In the genomic region with DNA sequence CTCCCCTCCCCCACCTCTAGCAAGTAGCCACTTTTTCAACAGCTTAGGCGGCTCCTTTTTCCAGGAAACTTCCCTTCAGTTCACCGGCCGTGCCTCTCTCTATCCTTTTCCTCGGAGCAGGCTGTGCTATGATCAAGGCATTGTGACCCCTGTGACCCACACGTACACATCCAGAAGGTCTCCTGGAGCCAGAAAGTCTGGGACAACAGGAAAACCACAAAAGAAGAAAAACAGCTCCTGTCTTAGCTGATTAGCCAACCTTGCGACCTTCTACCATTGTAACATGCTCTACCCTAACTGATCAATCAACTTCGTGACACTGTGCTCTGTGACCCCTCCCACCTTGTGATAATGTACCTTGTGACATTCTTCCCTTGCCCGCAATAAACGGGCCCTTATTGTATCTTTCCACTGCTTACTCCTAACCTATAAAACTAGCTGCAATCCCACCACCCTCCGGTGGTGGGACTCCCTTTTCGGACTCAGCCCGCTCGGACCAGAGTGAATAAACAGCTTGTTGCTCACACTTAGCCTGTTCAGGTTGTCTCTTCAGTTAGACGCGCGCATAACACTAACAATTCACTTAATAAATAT, we compare ENCODE assay signal across 1 cellular context.
TF ChIP-seq lines count a peak whose summit lies in the region.

No MANE protein-coding gene starts in this region.

TF ChIP-seq in HepG2, 621 proteins besides CTCF, POLR2A, EP300 and RAD21 (continued from another document and continues in another):
- TF ChIP-seq, protein P1, sequence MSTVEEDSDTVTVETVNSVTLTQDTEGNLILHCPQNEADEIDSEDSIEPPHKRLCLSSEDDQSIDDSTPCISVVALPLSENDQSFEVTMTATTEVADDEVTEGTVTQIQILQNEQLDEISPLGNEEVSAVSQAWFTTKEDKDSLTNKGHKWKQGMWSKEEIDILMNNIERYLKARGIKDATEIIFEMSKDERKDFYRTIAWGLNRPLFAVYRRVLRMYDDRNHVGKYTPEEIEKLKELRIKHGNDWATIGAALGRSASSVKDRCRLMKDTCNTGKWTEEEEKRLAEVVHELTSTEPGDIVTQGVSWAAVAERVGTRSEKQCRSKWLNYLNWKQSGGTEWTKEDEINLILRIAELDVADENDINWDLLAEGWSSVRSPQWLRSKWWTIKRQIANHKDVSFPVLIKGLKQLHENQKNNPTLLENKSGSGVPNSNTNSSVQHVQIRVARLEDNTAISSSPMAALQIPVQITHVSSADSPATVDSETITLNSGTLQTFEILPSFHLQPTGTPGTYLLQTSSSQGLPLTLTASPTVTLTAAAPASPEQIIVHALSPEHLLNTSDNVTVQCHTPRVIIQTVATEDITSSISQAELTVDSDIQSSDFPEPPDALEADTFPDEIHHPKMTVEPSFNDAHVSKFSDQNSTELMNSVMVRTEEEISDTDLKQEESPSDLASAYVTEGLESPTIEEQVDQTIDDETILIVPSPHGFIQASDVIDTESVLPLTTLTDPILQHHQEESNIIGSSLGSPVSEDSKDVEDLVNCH (CRISPR knock-in tag; IDR thresholded peaks at IDR 0.05): no peak
- TF ChIP-seq, protein P2, sequence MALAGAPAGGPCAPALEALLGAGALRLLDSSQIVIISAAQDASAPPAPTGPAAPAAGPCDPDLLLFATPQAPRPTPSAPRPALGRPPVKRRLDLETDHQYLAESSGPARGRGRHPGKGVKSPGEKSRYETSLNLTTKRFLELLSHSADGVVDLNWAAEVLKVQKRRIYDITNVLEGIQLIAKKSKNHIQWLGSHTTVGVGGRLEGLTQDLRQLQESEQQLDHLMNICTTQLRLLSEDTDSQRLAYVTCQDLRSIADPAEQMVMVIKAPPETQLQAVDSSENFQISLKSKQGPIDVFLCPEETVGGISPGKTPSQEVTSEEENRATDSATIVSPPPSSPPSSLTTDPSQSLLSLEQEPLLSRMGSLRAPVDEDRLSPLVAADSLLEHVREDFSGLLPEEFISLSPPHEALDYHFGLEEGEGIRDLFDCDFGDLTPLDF (CRISPR knock-in tag; IDR thresholded peaks at IDR 0.05): no peak
- TF ChIP-seq ZNF232 (CRISPR knock-in tag; IDR thresholded peaks at IDR 0.05; ENCODE audit: borderline replicate concordance): no peak
- TF ChIP-seq ZFYVE20 (CRISPR knock-in tag; IDR thresholded peaks at IDR 0.05; ENCODE audit: borderline replicate concordance, low read depth): no peak
- TF ChIP-seq, protein P3, sequence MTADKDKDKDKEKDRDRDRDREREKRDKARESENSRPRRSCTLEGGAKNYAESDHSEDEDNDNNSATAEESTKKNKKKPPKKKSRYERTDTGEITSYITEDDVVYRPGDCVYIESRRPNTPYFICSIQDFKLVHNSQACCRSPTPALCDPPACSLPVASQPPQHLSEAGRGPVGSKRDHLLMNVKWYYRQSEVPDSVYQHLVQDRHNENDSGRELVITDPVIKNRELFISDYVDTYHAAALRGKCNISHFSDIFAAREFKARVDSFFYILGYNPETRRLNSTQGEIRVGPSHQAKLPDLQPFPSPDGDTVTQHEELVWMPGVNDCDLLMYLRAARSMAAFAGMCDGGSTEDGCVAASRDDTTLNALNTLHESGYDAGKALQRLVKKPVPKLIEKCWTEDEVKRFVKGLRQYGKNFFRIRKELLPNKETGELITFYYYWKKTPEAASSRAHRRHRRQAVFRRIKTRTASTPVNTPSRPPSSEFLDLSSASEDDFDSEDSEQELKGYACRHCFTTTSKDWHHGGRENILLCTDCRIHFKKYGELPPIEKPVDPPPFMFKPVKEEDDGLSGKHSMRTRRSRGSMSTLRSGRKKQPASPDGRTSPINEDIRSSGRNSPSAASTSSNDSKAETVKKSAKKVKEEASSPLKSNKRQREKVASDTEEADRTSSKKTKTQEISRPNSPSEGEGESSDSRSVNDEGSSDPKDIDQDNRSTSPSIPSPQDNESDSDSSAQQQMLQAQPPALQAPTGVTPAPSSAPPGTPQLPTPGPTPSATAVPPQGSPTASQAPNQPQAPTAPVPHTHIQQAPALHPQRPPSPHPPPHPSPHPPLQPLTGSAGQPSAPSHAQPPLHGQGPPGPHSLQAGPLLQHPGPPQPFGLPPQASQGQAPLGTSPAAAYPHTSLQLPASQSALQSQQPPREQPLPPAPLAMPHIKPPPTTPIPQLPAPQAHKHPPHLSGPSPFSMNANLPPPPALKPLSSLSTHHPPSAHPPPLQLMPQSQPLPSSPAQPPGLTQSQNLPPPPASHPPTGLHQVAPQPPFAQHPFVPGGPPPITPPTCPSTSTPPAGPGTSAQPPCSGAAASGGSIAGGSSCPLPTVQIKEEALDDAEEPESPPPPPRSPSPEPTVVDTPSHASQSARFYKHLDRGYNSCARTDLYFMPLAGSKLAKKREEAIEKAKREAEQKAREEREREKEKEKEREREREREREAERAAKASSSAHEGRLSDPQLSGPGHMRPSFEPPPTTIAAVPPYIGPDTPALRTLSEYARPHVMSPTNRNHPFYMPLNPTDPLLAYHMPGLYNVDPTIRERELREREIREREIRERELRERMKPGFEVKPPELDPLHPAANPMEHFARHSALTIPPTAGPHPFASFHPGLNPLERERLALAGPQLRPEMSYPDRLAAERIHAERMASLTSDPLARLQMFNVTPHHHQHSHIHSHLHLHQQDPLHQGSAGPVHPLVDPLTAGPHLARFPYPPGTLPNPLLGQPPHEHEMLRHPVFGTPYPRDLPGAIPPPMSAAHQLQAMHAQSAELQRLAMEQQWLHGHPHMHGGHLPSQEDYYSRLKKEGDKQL (CRISPR knock-in tag; IDR thresholded peaks at IDR 0.05; ENCODE audit: low read depth): no peak
- TF ChIP-seq FOSL1 (CRISPR knock-in tag; IDR thresholded peaks at IDR 0.05; ENCODE audit: borderline replicate concordance): no peak
- no peak for TF ChIP-seq ZNF468 (CRISPR knock-in tag; IDR thresholded peaks at IDR 0.05)
- no peak for TF ChIP-seq HHEX (CRISPR knock-in tag; IDR thresholded peaks at IDR 0.05)
- no peak for TF ChIP-seq ZNF138 (CRISPR knock-in tag; IDR thresholded peaks at IDR 0.05; ENCODE audit: low read depth)
- TF ChIP-seq ZNF367 (CRISPR knock-in tag; IDR thresholded peaks at IDR 0.05; ENCODE audit: borderline replicate concordance): no peak
- TF ChIP-seq ZNF816 (CRISPR knock-in tag; IDR thresholded peaks at IDR 0.05; ENCODE audit: borderline replicate concordance): no peak
- TF ChIP-seq, protein P4, sequence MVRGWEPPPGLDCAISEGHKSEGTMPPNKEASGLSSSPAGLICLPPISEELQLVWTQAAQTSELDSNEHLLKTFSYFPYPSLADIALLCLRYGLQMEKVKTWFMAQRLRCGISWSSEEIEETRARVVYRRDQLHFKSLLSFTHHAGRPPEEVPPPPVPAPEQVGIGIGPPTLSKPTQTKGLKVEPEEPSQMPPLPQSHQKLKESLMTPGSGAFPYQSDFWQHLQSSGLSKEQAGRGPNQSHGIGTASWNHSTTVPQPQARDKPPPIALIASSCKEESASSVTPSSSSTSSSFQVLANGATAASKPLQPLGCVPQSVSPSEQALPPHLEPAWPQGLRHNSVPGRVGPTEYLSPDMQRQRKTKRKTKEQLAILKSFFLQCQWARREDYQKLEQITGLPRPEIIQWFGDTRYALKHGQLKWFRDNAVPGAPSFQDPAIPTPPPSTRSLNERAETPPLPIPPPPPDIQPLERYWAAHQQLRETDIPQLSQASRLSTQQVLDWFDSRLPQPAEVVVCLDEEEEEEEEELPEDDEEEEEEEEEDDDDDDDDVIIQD (CRISPR knock-in tag; IDR thresholded peaks at IDR 0.05; ENCODE audit: low read depth): peak; percentile 46; the same call in 1 of the 2 replicates
- no peak for TF ChIP-seq MATR3 (CRISPR knock-in tag; IDR thresholded peaks at IDR 0.05)
- no peak for TF ChIP-seq NFIB (CRISPR knock-in tag; IDR thresholded peaks at IDR 0.05; ENCODE audit: borderline replicate concordance)
- peak; percentile 93 for TF ChIP-seq ZNF614 (CRISPR knock-in tag; IDR thresholded peaks at IDR 0.05; ENCODE audit: borderline replicate concordance)
- no peak for TF ChIP-seq ZNF430 (CRISPR knock-in tag; IDR thresholded peaks at IDR 0.05)
- TF ChIP-seq NCOR1 (IDR thresholded peaks at IDR 0.05; ENCODE audit: borderline replicate concordance, low read length): no peak
- TF ChIP-seq, protein P5, sequence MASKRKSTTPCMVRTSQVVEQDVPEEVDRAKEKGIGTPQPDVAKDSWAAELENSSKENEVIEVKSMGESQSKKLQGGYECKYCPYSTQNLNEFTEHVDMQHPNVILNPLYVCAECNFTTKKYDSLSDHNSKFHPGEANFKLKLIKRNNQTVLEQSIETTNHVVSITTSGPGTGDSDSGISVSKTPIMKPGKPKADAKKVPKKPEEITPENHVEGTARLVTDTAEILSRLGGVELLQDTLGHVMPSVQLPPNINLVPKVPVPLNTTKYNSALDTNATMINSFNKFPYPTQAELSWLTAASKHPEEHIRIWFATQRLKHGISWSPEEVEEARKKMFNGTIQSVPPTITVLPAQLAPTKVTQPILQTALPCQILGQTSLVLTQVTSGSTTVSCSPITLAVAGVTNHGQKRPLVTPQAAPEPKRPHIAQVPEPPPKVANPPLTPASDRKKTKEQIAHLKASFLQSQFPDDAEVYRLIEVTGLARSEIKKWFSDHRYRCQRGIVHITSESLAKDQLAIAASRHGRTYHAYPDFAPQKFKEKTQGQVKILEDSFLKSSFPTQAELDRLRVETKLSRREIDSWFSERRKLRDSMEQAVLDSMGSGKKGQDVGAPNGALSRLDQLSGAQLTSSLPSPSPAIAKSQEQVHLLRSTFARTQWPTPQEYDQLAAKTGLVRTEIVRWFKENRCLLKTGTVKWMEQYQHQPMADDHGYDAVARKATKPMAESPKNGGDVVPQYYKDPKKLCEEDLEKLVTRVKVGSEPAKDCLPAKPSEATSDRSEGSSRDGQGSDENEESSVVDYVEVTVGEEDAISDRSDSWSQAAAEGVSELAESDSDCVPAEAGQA (IDR thresholded peaks at IDR 0.05; ENCODE audit: low read depth): no peak
- TF ChIP-seq, protein P5 (CRISPR knock-in tag; IDR thresholded peaks at IDR 0.05; ENCODE audit: borderline replicate concordance): no peak
- TF ChIP-seq, protein P6, sequence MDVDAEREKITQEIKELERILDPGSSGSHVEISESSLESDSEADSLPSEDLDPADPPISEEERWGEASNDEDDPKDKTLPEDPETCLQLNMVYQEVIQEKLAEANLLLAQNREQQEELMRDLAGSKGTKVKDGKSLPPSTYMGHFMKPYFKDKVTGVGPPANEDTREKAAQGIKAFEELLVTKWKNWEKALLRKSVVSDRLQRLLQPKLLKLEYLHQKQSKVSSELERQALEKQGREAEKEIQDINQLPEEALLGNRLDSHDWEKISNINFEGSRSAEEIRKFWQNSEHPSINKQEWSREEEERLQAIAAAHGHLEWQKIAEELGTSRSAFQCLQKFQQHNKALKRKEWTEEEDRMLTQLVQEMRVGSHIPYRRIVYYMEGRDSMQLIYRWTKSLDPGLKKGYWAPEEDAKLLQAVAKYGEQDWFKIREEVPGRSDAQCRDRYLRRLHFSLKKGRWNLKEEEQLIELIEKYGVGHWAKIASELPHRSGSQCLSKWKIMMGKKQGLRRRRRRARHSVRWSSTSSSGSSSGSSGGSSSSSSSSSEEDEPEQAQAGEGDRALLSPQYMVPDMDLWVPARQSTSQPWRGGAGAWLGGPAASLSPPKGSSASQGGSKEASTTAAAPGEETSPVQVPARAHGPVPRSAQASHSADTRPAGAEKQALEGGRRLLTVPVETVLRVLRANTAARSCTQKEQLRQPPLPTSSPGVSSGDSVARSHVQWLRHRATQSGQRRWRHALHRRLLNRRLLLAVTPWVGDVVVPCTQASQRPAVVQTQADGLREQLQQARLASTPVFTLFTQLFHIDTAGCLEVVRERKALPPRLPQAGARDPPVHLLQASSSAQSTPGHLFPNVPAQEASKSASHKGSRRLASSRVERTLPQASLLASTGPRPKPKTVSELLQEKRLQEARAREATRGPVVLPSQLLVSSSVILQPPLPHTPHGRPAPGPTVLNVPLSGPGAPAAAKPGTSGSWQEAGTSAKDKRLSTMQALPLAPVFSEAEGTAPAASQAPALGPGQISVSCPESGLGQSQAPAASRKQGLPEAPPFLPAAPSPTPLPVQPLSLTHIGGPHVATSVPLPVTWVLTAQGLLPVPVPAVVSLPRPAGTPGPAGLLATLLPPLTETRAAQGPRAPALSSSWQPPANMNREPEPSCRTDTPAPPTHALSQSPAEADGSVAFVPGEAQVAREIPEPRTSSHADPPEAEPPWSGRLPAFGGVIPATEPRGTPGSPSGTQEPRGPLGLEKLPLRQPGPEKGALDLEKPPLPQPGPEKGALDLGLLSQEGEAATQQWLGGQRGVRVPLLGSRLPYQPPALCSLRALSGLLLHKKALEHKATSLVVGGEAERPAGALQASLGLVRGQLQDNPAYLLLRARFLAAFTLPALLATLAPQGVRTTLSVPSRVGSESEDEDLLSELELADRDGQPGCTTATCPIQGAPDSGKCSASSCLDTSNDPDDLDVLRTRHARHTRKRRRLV (CRISPR knock-in tag; IDR thresholded peaks at IDR 0.05): peak; percentile 14; the same call in 1 of the 2 replicates
- no peak for TF ChIP-seq TEAD2 (CRISPR knock-in tag; IDR thresholded peaks at IDR 0.05)
- 0 out of 2 replicates have a peak, but pooled peaks have one; percentile 27 for TF ChIP-seq DNMT3B (CRISPR knock-in tag; conservative IDR thresholded peaks at IDR 0.05)
- TF ChIP-seq PLRG1 (conservative IDR thresholded peaks at IDR 0.05): no peak
- TF ChIP-seq, protein P7, sequence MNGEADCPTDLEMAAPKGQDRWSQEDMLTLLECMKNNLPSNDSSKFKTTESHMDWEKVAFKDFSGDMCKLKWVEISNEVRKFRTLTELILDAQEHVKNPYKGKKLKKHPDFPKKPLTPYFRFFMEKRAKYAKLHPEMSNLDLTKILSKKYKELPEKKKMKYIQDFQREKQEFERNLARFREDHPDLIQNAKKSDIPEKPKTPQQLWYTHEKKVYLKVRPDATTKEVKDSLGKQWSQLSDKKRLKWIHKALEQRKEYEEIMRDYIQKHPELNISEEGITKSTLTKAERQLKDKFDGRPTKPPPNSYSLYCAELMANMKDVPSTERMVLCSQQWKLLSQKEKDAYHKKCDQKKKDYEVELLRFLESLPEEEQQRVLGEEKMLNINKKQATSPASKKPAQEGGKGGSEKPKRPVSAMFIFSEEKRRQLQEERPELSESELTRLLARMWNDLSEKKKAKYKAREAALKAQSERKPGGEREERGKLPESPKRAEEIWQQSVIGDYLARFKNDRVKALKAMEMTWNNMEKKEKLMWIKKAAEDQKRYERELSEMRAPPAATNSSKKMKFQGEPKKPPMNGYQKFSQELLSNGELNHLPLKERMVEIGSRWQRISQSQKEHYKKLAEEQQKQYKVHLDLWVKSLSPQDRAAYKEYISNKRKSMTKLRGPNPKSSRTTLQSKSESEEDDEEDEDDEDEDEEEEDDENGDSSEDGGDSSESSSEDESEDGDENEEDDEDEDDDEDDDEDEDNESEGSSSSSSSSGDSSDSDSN (CRISPR knock-in tag; IDR thresholded peaks at IDR 0.05): peak; percentile 70
- TF ChIP-seq ZNF83 (CRISPR knock-in tag; IDR thresholded peaks at IDR 0.05; ENCODE audit: borderline replicate concordance): 0 out of 2 replicates have a peak, but pooled peaks have one; percentile 47
- no peak; the same call in 1 of the 2 replicates for TF ChIP-seq MBD4 (IDR thresholded peaks at IDR 0.05; ENCODE audit: borderline replicate concordance, low read length)
